In genomic region chr7:100827330-100828226, GRCh38 we compare ENCODE assay signal across 7 cellular contexts. TPM values are rescaled to one million over a fixed set of nuclear protein-coding genes. Genes with fewer than 3 reads are reported as not detected.
DNase-seq lines count a peak whose midpoint lies in the region; ATAC-seq, FAIRE-seq and TF ChIP-seq lines count a peak whose summit lies in the region.

Gene EPHB4 (minus strand): TSS chr7:100827523. CDS start chr7:100827030, 493 bp downstream.

- H3K9me3 ChIP-seq in adipocyte (ENCODE audit: control insufficient read depth, low read length): no peaks in the 10 kb centered on the region
- H3K9me3 ChIP-seq in pancreas: no peaks in the 10 kb centered on the region

- H3K4me1 ChIP-seq in adipocyte (ENCODE audit: control insufficient read depth, insufficient read depth, low read length): peaks cover 15% of the 10 kb centered on the region
- peaks cover 6 to 20% (median 20%) of the 10 kb centered on the region in 3 donors for H3K4me1 ChIP-seq in pancreas

- no peak for FAIRE-seq in pancreas (lab: Jason Lieb, UNC)

- 1% methylated on average over 45 to 80 of the region's 80 CpGs for WGBS in pancreas, 2 donors

- H3K4me3 ChIP-seq in adipocyte (ENCODE audit: low read length) (peak within 1 kb of the TSS; percentile 85), pancreas (peak within 1 kb of the TSS; percentile 43 to 74 (median 63))

- H3K36me3 ChIP-seq in adipocyte (ENCODE audit: control insufficient read depth, insufficient read depth, low read length, severe bottlenecking) (no peaks in the 10 kb centered on the region), pancreas (peaks cover 0 to 11% (median 9%) of the 10 kb centered on the region in 3 donors)

- in situ Hi-C loops in G401 (cut with HindIII; ENCODE audit: low sequenced_read_pairs): no loop called here

- no peak for TF ChIP-seq CTCF in pancreas (IDR thresholded peaks at IDR 0.05)

- ATAC-seq in pancreas (peak; percentile 75 to 84 (median 82)), GM19395 (IDR thresholded peaks at IDR 0.05; ENCODE audit: unreplicated experiment) (no peak)

- H3K27ac ChIP-seq in pancreas: peak within 1 kb of the TSS; percentile 22 to 75 (median 70)

- peak; percentile 48 for DNase-seq in G401 (ENCODE audit: low spot score)
- peak; percentile 83 for DNase-seq in M059J (ENCODE audit: low read depth)
- peak; percentile 97 for DNase-seq in adipocyte (ENCODE audit: low read depth)
- peak; percentile 88 for DNase-seq in cardiac septum (ENCODE audit: low spot score)
- peak; percentile 83 to 88 (median 86) for DNase-seq in pancreas
- DNase-seq in NAMALWA (ENCODE audit: low spot score): no peak

- H3K27me3 ChIP-seq in adipocyte (replicated peaks; ENCODE audit: control insufficient read depth, insufficient read depth, low read length) (no peaks in the 10 kb centered on the region), pancreas (no peaks in the 10 kb centered on the region)

- intact Hi-C loops in cardiac septum (cut with DNase I): no loop called here
- intact Hi-C loops in pancreas (cut with DNase I): no loop called here

- peak within 1 kb of the TSS; percentile 80 for H3K9ac ChIP-seq in adipocyte (ENCODE audit: low read length)

RNA-seq across cellular contexts. Expression of gene EPHB4, which starts in this region (rescaled TPM):
- total RNA-seq in G401 (2014; rRNA removed; shearing (Covaris generic)): 86.6 and 107 TPM in 2 replicates
- total RNA-seq in M059J (2014; rRNA removed; shearing (Covaris generic)): 26.3 and 36.8 TPM in 2 replicates
- total RNA-seq in cardiac septum: 23.9 TPM
- 10 to 100 TPM; 21.8 to 32.9 (median 27.5) TPM for total RNA-seq in pancreas
- polyA plus RNA-seq in pancreas: 10 to 100 TPM; 15.8 to 20.5 TPM
